21 cellular contexts compared by ENCODE assay signal in the genomic region with DNA sequence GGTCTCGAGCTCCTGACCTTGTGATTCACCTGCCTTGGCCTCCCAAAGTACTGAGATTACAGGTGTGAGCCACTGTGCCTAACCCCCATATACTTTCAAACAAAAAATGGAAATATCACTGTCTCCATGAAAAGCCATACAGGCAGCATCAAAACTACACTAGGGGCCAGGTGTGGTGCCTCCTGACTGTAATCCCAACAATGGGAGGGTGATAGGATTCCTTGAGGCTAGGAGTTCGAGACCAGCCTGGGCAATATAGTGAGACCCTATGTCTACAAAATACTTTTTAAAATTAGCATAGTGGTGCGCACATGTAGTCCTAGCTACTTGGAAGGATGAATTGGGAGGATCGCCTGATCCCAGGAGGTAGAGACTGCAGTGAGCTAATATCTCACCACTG.
"Had no signal": no experiment of that assay in that cellular context is flagged by ENCODE, and none has a peak within 500 bp of the region (broad histone marks: within the 10 kb centered on the region; RNA-seq: fewer than 3 reads in every experiment).

No MANE protein-coding gene starts in this region.

- H3K27me3 ChIP-seq: hepatocyte, left lung, neutrophil, pancreas, stomach, suprapubic skin, tibial nerve had no signal

- DNase-seq: activated CD4-positive, CD25-positive, alpha-beta regulatory T cell treated with anti-CD3 and anti-CD28 coated beads, Interleukin-2, amount 50 U/mL, for 72 hours; cortex of kidney; foreskin melanocyte; glutamatergic neuron; kidney glomerular epithelial cell; left lung; pancreas; right cardiac atrium; stimulated activated CD4-positive, alpha-beta T cell treated with anti-CD3 and anti-CD28 coated beads, Interleukin-12 subunit alpha, Interleukin-12 subunit beta, amount 100 ng/mL, for 4 hours; stimulated activated CD4-positive, alpha-beta T cell treated with anti-CD3 and anti-CD28 coated beads, Interleukin-4, amount 100 ng/mL, for 4 hours; stomach had no signal

- H3K9me3 Mint-ChIP-seq: activated T-helper 17 cell treated with anti-CD3 and anti-CD28 coated beads, Interleukin-2, amount 50 U/mL, for 72 hours; nephron; T-helper 2 cell treated with Interferon-gamma antibody and Interleukin-4, amounts not matched to agents 5 μg/mL and 100 μg/mL, for 36 hours had no signal

- H3K27me3 Mint-ChIP-seq: activated T-helper 17 cell treated with anti-CD3 and anti-CD28 coated beads, Interleukin-2, amount 50 U/mL, for 72 hours had no signal

- H3K27ac ChIP-seq: hepatocyte, left lung, neutrophil, pancreas, SK-N-MC, stomach, suprapubic skin, tibial nerve, VCaP had no signal

- H3K9me3 ChIP-seq: left lung, neutrophil, pancreas, stomach, suprapubic skin, tibial nerve had no signal

- H3K36me3 ChIP-seq: pancreas had no signal

- H3K27ac Mint-ChIP-seq: nephron; T-helper 2 cell treated with Interferon-gamma antibody and Interleukin-4, amounts not matched to agents 5 μg/mL and 100 μg/mL, for 36 hours had no signal

- H3K4me3 Mint-ChIP-seq: activated T-helper 17 cell treated with anti-CD3 and anti-CD28 coated beads, Interleukin-2, amount 50 U/mL, for 72 hours; nephron; T-helper 2 cell treated with Interferon-gamma antibody and Interleukin-4, amounts not matched to agents 5 μg/mL and 100 μg/mL, for 36 hours had no signal

- ATAC-seq: activated T-helper 17 cell treated with anti-CD3 and anti-CD28 coated beads, Interleukin-2, amount 50 U/mL, for 72 hours; left lung; pancreas; right cardiac atrium had no signal

- H3K4me3 ChIP-seq: hepatocyte, left lung, lung, pancreas, SK-N-MC, stomach, suprapubic skin, tibial nerve had no signal
